Comparison of ENCODE assay signal across 8 cellular contexts in the genomic region with DNA sequence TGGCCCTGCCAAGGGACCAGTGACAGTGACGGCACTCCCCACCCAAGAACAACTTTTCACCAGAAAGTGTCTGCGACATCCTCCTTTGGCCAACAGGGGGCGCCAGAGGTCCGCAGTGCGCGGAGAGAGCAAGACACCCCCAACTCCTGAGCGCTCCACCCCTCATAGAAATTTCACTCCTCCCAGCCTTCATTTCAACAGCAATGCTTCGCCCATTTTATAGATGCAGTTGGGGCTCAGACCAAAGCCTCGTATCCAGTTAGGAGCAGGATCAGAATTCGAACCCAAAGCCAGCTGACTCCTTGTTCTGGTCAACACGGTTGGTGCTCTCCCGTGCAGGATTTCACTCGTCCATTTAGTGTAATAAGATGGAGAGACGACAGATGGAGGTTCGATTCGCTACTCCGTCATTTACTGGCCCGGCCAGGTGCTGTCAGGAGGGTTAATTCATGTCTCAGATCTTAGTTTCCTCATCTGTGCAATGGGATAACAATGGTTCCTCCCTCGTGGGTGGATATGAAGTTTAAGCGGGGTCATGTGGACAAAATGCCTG. TPM values are rescaled to one million over a fixed set of nuclear protein-coding genes. Genes with fewer than 3 reads are reported as not detected.
DNase-seq lines count a peak whose midpoint lies in the region; ATAC-seq and TF ChIP-seq lines count a peak whose summit lies in the region.

No MANE protein-coding gene starts in this region.

- intact Hi-C loops in ascending aorta (cut with DNase I), result loop anchor here (1.0 to 5.0 kb wide), 6 partner anchors 130 to 527 kb away; a partner anchor contains a TSS

- H3K4me2 ChIP-seq in skeletal muscle satellite cell (ENCODE audit: low read length), result peak overlapping the region; percentile 67

- H3K27ac ChIP-seq in ascending aorta, result no peak overlapping the region

- peaks cover 10 to 11% of the 10 kb centered on the region in 2 donors for H3K36me3 ChIP-seq in ascending aorta
- peaks cover 11% of the 10 kb centered on the region for H3K36me3 ChIP-seq in skeletal muscle satellite cell (ENCODE audit: insufficient read depth, low read length)

- no peak overlapping the region for H3K9ac ChIP-seq in skeletal muscle satellite cell (ENCODE audit: low read depth, low read length)

- no peaks in the 10 kb centered on the region for H3K9me3 ChIP-seq in ascending aorta
- no peaks in the 10 kb centered on the region for H3K9me3 ChIP-seq in skeletal muscle satellite cell (replicated peaks; ENCODE audit: low read length)

- TF ChIP-seq CTCF in GM12874 (IDR thresholded peaks at IDR 0.05; ENCODE audit: insufficient read depth, low read depth, low read length), result peak; percentile 95
- peak; percentile 78 to 83 (median 82) for TF ChIP-seq CTCF in ascending aorta (IDR thresholded peaks at IDR 0.05)

- ATAC-seq in GM18870 (IDR thresholded peaks at IDR 0.05; ENCODE audit: unreplicated experiment), result no peak
- no peak for ATAC-seq in HG02870 (IDR thresholded peaks at IDR 0.05; ENCODE audit: unreplicated experiment)

- DNase-seq in NCI-H1694 (lab: John Stamatoyannopoulos, UW), result peak; percentile 63
- peak; percentile 56 for DNase-seq in T1000 (lab: John Stamatoyannopoulos, UW)
- DNase-seq in ascending aorta (ENCODE audit: low spot score in 2 of 2), result peak in 1 of 2 donors; percentile 81
- peak; percentile 43 to 44 for DNase-seq in hippocampal formation (lab: John Stamatoyannopoulos, UW)

- H3K27me3 ChIP-seq in ascending aorta, result no peaks in the 10 kb centered on the region
- H3K27me3 ChIP-seq in skeletal muscle satellite cell (ENCODE audit: control insufficient read depth, insufficient read depth, low read length), result peaks cover 12% of the 10 kb centered on the region

- H3K4me3 ChIP-seq in ascending aorta, result peak overlapping the region in 1 of 2 donors; percentile 74
- no peak overlapping the region for H3K4me3 ChIP-seq in skeletal muscle satellite cell (ENCODE audit: low read length)

- H3K4me1 ChIP-seq in ascending aorta, result peaks cover 3% of the 10 kb centered on the region in 2 donors
- peaks cover 15% of the 10 kb centered on the region for H3K4me1 ChIP-seq in skeletal muscle satellite cell (ENCODE audit: control insufficient read depth, insufficient read depth, low read length)

RNA-seq across cellular contexts. Expression of a gene that starts 2.4 kb away (rescaled TPM):
- total RNA-seq in ascending aorta, result 3.0 TPM
- total RNA-seq in skeletal muscle satellite cell (2012; rRNA removed), result 45.1 and 50.9 TPM in 2 replicates

RNA-seq across cellular contexts. Expression of a gene that starts 49.4 kb away (rescaled TPM):
- total RNA-seq in ascending aorta, result 147 TPM
- total RNA-seq in skeletal muscle satellite cell (2012; rRNA removed), result 97.2 and 108 TPM in 2 replicates

RNA-seq across cellular contexts. Expression of a gene that starts 54.6 kb away (rescaled TPM):
- 5.9 TPM for total RNA-seq in ascending aorta
- total RNA-seq in skeletal muscle satellite cell (2012; rRNA removed), result 17.7 and 21.3 TPM in 2 replicates

RNA-seq across cellular contexts. Expression of a gene that starts 56.9 kb away (rescaled TPM):
- 0.32 TPM for total RNA-seq in ascending aorta
- total RNA-seq in skeletal muscle satellite cell (2012; rRNA removed), result 0.22 and 0.76 TPM in 2 replicates
